In genomic region chr4:71186257-71186565, GRCh38 we compare ENCODE assay signal across 8 cellular contexts.
A peak's percentile ranks its signal among the peaks of the same experiment; 100 is the strongest.
DNase-seq lines count a peak whose midpoint lies in the region; ATAC-seq, FAIRE-seq and TF ChIP-seq lines count a peak whose summit lies in the region.

No MANE protein-coding gene starts in this region.

- H3K4me3 ChIP-seq in OCI-LY3 (ENCODE audit: low read length) = peak overlapping the region; percentile 82
- peak overlapping the region; percentile 77 to 79 for H3K4me3 ChIP-seq in esophagus (ENCODE audit: low read depth in 1 of 2, low read length in 2 of 2)

- H3K4me2 ChIP-seq in OCI-LY3 (ENCODE audit: low read length) = peak overlapping the region; percentile 81

- H3K4me3 Mint-ChIP-seq in osteocyte (ENCODE audit: unreplicated experiment) = peak overlapping the region; percentile 79

- no peaks in the 10 kb centered on the region for H3K36me3 ChIP-seq in OCI-LY3 (replicated peaks; ENCODE audit: low read depth, low read length)
- no peaks in the 10 kb centered on the region for H3K36me3 ChIP-seq in esophagus (ENCODE audit: control insufficient read depth in 2 of 2, insufficient read depth in 2 of 2, low read length in 1 of 2)

- no peak for TF ChIP-seq CTCF in C4-2B (conservative IDR thresholded peaks at IDR 0.05)
- no peak for TF ChIP-seq CTCF in OCI-LY3 (IDR thresholded peaks at IDR 0.05; ENCODE audit: low read depth, low read length)
- TF ChIP-seq CTCF in osteocyte (IDR thresholded peaks at IDR 0.05) = no peak
- TF ChIP-seq CTCF in GM13977 (IDR thresholded peaks at IDR 0.05; ENCODE audit: extremely low read depth, insufficient read depth, missing control alignments) = no peak

- peaks cover 3% of the 10 kb centered on the region for H3K36me3 Mint-ChIP-seq in osteocyte (ENCODE audit: unreplicated experiment)

- H3K9me3 Mint-ChIP-seq in osteocyte (ENCODE audit: unreplicated experiment) = no peaks in the 10 kb centered on the region

- H2AFZ ChIP-seq in OCI-LY3 (ENCODE audit: low read depth, low read length) = peak overlapping the region; percentile 75

- H3K27ac Mint-ChIP-seq in osteocyte (ENCODE audit: unreplicated experiment) = no peak overlapping the region

- H4K20me1 ChIP-seq in OCI-LY3 (ENCODE audit: insufficient read depth, low read length) = no peaks in the 10 kb centered on the region

- H3K4me1 ChIP-seq in OCI-LY3 (ENCODE audit: low read length) (peaks cover 26% of the 10 kb centered on the region), esophagus (ENCODE audit: control insufficient read depth in 2 of 2, insufficient read depth in 2 of 2, low read length in 1 of 2) (no peaks in the 10 kb centered on the region)

- H3K4me1 Mint-ChIP-seq in osteocyte (ENCODE audit: unreplicated experiment) = peaks cover 36% of the 10 kb centered on the region

- in situ Hi-C loops in GM13977 (cut with MboI; ENCODE audit: low pct_unique_long_range_greater_than_20kb, low sequenced_read_pairs, unreplicated experiment) = no loop called here

- WGBS in esophagus, 2 donors = 2 to 3% methylated on average over 11 of the region's 11 CpGs

- FAIRE-seq in urothelium cell line (lab: Jason Lieb, UNC) = no peak

- peaks cover 38% of the 10 kb centered on the region for H3K27me3 Mint-ChIP-seq in osteocyte (ENCODE audit: unreplicated experiment)

- DNase-seq in osteocyte (ENCODE audit: extremely low spot score, unreplicated experiment) (no peak), NCI-H345 (lab: John Stamatoyannopoulos, UW) (no peak), GM13977 (ENCODE audit: low spot score) (no peak), urothelium cell line (ENCODE audit: low spot score) (no peak)

- H3K27me3 ChIP-seq in OCI-LY3 (ENCODE audit: low read depth, low read length) = peaks cover 23% of the 10 kb centered on the region
- H3K27me3 ChIP-seq in esophagus (ENCODE audit: control insufficient read depth in 1 of 2, insufficient read depth in 2 of 2, low read length in 2 of 2) = no peaks in the 10 kb centered on the region

- ATAC-seq in GM21528 (IDR thresholded peaks at IDR 0.05; ENCODE audit: low FRiP score, unreplicated experiment) = no peak

- no peaks in the 10 kb centered on the region for H3K9me3 ChIP-seq in OCI-LY3 (ENCODE audit: insufficient read depth, low read length)
- no peaks in the 10 kb centered on the region for H3K9me3 ChIP-seq in esophagus (ENCODE audit: control insufficient read depth in 2 of 2, insufficient read depth in 1 of 2, low read depth in 1 of 2, low read length in 1 of 2)

- peak overlapping the region; percentile 44 for H3K9ac ChIP-seq in OCI-LY3 (ENCODE audit: low read length)

- no peaks in the 10 kb centered on the region for H3K79me2 ChIP-seq in OCI-LY3 (ENCODE audit: low read length)

- peak overlapping the region; percentile 82 for H3K27ac ChIP-seq in C4-2B
- H3K27ac ChIP-seq in OCI-LY3 (ENCODE audit: low read length) = no peak overlapping the region
- no peak overlapping the region for H3K27ac ChIP-seq in esophagus (ENCODE audit: low read depth in 2 of 2, low read length in 1 of 2)
